In the genomic region with DNA sequence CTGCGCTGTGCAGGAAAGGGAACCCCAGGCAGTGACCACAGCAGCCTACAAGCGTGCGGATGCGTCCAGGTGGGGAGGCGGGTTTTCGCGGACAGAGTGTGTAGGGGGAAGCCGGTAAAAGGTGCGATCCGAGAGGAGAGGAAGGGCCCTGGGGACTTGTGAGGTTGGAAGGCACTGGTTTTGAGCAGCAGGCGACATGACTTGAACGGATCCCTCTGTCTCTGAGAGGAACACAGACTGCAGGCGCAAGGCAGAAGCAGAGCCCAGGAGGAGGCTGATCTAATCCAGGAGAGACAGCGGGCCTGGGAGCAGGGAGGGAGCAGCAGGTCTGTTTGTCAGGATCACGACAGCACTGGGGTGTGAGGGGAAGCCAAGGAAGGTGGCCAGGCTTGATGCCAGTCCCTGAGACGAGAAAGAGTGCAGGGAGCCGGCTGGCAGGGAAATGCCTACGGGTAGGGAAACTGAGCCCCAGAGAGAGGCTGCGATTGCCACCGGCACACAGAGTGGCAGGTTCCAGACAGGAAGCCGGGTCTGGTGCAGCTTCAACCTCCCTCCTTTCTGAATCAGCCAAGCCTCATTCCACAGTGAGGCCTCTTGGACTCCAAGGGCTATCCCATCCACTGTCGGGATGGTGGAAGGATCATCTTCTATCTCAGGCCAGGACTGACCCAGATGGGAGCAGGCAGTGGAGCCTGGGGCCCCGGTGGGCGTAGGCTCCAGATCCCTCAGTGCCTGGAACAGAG, we compare ENCODE assay signal across 1 cellular context.
TF ChIP-seq lines count a peak whose summit lies in the region.

No MANE protein-coding gene starts in this region.

TF ChIP-seq in HepG2, 621 proteins besides CTCF, POLR2A, EP300 and RAD21 (continued from another document):
- TF ChIP-seq ZMAT5 (CRISPR knock-in tag; IDR thresholded peaks at IDR 0.05; ENCODE audit: borderline replicate concordance, low read depth) (no peak), ZNF782 (CRISPR knock-in tag; IDR thresholded peaks at IDR 0.05; ENCODE audit: borderline replicate concordance) (no peak), HDAC2 (CRISPR knock-in tag; IDR thresholded peaks at IDR 0.05) (no peak), SP2 (CRISPR knock-in tag; IDR thresholded peaks at IDR 0.05) (no peak), PCBP2 (optimal IDR thresholded peaks at IDR 0.05; ENCODE audit: low read depth, low read length, poor library complexity, severe bottlenecking) (no peak), GLI4 (CRISPR knock-in tag; IDR thresholded peaks at IDR 0.05; ENCODE audit: borderline replicate concordance) (no peak), ZNF207 (IDR thresholded peaks at IDR 0.05; ENCODE audit: borderline replicate concordance) (no peak)
- TF ChIP-seq, protein P1, sequence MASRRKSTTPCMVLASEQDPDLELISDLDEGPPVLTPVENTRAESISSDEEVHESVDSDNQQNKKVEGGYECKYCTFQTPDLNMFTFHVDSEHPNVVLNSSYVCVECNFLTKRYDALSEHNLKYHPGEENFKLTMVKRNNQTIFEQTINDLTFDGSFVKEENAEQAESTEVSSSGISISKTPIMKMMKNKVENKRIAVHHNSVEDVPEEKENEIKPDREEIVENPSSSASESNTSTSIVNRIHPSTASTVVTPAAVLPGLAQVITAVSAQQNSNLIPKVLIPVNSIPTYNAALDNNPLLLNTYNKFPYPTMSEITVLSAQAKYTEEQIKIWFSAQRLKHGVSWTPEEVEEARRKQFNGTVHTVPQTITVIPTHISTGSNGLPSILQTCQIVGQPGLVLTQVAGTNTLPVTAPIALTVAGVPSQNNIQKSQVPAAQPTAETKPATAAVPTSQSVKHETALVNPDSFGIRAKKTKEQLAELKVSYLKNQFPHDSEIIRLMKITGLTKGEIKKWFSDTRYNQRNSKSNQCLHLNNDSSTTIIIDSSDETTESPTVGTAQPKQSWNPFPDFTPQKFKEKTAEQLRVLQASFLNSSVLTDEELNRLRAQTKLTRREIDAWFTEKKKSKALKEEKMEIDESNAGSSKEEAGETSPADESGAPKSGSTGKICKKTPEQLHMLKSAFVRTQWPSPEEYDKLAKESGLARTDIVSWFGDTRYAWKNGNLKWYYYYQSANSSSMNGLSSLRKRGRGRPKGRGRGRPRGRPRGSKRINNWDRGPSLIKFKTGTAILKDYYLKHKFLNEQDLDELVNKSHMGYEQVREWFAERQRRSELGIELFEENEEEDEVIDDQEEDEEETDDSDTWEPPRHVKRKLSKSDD (CRISPR knock-in tag; IDR thresholded peaks at IDR 0.05; ENCODE audit: low read depth): no peak; the same call in 1 of the 2 replicates
